Comparison of ENCODE assay signal across 8 cellular contexts in the genomic region with DNA sequence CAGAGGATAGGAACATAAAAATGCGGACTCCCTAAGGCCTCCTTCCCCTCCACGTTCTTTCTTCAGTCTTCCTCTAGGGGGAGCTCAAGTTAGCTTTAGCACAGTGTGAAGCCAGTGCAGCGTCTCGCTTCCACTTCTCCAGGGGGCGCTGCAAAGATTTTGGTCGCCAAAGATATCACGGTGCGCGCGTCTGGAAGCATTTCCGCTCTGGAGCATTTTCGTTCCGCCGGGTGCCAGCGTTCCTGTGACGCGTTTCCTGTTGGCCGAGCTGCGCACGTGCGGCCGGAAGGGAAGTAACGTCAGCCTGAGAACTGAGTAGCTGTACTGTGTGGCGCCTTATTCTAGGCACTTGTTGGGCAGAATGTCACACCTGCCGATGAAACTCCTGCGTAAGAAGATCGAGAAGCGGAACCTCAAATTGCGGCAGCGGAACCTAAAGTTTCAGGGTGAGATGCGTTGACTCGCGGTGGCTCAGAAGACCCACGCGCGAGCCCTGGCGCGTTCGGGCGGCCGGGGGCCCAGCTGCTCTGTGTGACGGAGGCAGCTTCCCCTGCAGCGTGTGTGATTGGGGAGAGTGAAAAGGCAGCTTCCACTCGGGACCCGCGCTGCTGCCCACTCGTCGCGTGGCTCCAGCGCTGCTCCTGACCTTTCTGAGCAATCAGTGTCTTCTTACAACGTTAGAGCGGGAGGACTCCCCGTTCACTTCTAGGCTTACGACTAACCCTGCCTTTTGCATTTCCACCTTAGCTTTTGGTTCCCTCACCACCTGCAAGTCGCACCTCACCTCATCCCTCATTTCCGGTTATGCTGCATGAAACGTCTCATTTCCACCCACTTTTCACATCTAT. TPM values are rescaled to one million over a fixed set of nuclear protein-coding genes. Genes with fewer than 3 reads are reported as not detected.
DNase-seq lines count a peak whose midpoint lies in the region; ATAC-seq lines count a peak whose summit lies in the region.

DDX18 (plus strand) TSS at position 275 of the 848 bp plus-strand sequence; CDS start at position 362, 87 bp downstream.

- peak within 1 kb of the TSS; percentile 88 to 95 (median 93) for H3K4me3 Mint-ChIP-seq in naive thymus-derived CD4-positive, alpha-beta T cell

- H3K27me3 Mint-ChIP-seq in naive thymus-derived CD4-positive, alpha-beta T cell: peaks cover 0 to 8% (median 0%) of the 10 kb centered on the region in 5 donors

- peak; percentile 93 for ATAC-seq in GM21825 (IDR thresholded peaks at IDR 0.05; ENCODE audit: unreplicated experiment)
- peak; percentile 94 for ATAC-seq in naive thymus-derived CD4-positive, alpha-beta T cell

- H3K4me1 Mint-ChIP-seq in naive thymus-derived CD4-positive, alpha-beta T cell: peaks cover 26 to 59% (median 52%) of the 10 kb centered on the region in 7 donors

- H3K27ac ChIP-seq in naive thymus-derived CD4-positive, alpha-beta T cell (ENCODE audit: low read depth, low read length): peak within 1 kb of the TSS; percentile 96

- peaks cover 14 to 24% of the 10 kb centered on the region in 2 donors for H3K4me1 ChIP-seq in naive thymus-derived CD4-positive, alpha-beta T cell (ENCODE audit: control insufficient read depth in 2 of 2, insufficient read depth in 2 of 2, low read length in 2 of 2)

- peaks cover 8 to 33% (median 20%) of the 10 kb centered on the region in 5 donors for H3K36me3 Mint-ChIP-seq in naive thymus-derived CD4-positive, alpha-beta T cell

- no peaks in the 10 kb centered on the region for H3K9me3 ChIP-seq in naive thymus-derived CD4-positive, alpha-beta T cell (ENCODE audit: control insufficient read depth in 2 of 3, low read length in 3 of 3)

- H3K9me3 Mint-ChIP-seq in naive thymus-derived CD4-positive, alpha-beta T cell: peaks cover 0 to 5% (median 0%) of the 10 kb centered on the region in 11 donors

- CTCF ChIA-PET in naive thymus-derived CD4-positive, alpha-beta T cell (lab: Charles Lee): interaction anchor here (0.7 to 2.1 kb wide), 10 partner anchors 13 to 1861 kb away, joined by 3 to 9 read pairs (median 4); partner anchors contain the start of gene INSIG2

- POLR2A ChIA-PET in naive thymus-derived CD4-positive, alpha-beta T cell (lab: Charles Lee): interaction anchor here (0.8 to 2.4 kb wide), 9 partner anchors 12 to 496 kb away, joined by 3 to 7 read pairs (median 4); partner anchors contain the start of genes CCDC93 and INSIG2

- H3K27ac Mint-ChIP-seq in naive thymus-derived CD4-positive, alpha-beta T cell: peak within 1 kb of the TSS; percentile 94 to 100 (median 98)

- peaks cover 12 to 25% (median 13%) of the 10 kb centered on the region in 3 experiments for H3K36me3 ChIP-seq in naive thymus-derived CD4-positive, alpha-beta T cell (ENCODE audit: control insufficient read depth in 2 of 3, insufficient read depth in 3 of 3, low read length in 3 of 3)

- intact Hi-C loops in naive thymus-derived CD4-positive, alpha-beta T cell (cut with micrococcal nuclease): loop anchor here (1.0 to 10.0 kb wide), 13 partner anchors 22 to 1860 kb away; partner anchors contain the start of genes C2orf76 (in 2 of the 2), CCDC93 (in 2 of the 2), DBI (in 2 of the 2) and INSIG2 (in 2 of the 2)

- H3K27me3 ChIP-seq in naive thymus-derived CD4-positive, alpha-beta T cell (ENCODE audit: control insufficient read depth in 2 of 2, insufficient read depth in 2 of 2, low read length in 2 of 2): no peaks in the 10 kb centered on the region

- DNase-seq in Daoy (ENCODE audit: low read depth) (peak; percentile 97), Kasumi-1 (lab: John Stamatoyannopoulos, UW) (peak; percentile 98 to 100), RPMI7951 (ENCODE audit: low read depth) (peak; percentile 98), fibroblast of gingiva (ENCODE audit: low read depth) (peak; percentile 96)
- peak; percentile 93 to 94 for DNase-seq in activated T-helper 1 cell treated with anti-CD3 and anti-CD28 coated beads, Interleukin-2, amount 50 U/mL, for 16 hours (ENCODE audit: low read depth in 1 of 2, low spot score in 1 of 2)
- DNase-seq in naive thymus-derived CD4-positive, alpha-beta T cell: peak; percentile 91 to 99 (median 99)
- peak; percentile 89 to 98 (median 98) for DNase-seq in stimulated activated naive CD4-positive, alpha-beta T cell (lab: John Stamatoyannopoulos, UW)

- peak within 1 kb of the TSS; percentile 79 for H3K4me3 ChIP-seq in naive thymus-derived CD4-positive, alpha-beta T cell (ENCODE audit: low read length)

RNA-seq across cellular contexts. Expression of gene DDX18, which starts in this region (rescaled TPM):
- 113 and 169 TPM in 2 replicates for total RNA-seq in Daoy (2014; rRNA removed; shearing (Covaris generic))
- 66.3 and 77.7 TPM in 2 replicates for total RNA-seq in RPMI7951 (2014; rRNA removed; shearing (Covaris generic))
- 100 to 1,000 TPM in 4 of 5 experiments, 10 to 100 TPM in 1; 86.9 to 133 (median 111) TPM for total RNA-seq in naive thymus-derived CD4-positive, alpha-beta T cell
- polyA plus RNA-seq in naive thymus-derived CD4-positive, alpha-beta T cell: 10 to 100 TPM; 43.9 to 45.6 TPM

Comparison
In these comparisons a context has a peak if more than half of its experiments do, and no peak if none do; other contexts are left out.
1. Peak in every context shown above with its lines: DNase-seq, ATAC-seq, H3K4me3 ChIP-seq and H3K27ac ChIP-seq.